Comparison of ENCODE assay signal across 8 cellular contexts in the genomic region with DNA sequence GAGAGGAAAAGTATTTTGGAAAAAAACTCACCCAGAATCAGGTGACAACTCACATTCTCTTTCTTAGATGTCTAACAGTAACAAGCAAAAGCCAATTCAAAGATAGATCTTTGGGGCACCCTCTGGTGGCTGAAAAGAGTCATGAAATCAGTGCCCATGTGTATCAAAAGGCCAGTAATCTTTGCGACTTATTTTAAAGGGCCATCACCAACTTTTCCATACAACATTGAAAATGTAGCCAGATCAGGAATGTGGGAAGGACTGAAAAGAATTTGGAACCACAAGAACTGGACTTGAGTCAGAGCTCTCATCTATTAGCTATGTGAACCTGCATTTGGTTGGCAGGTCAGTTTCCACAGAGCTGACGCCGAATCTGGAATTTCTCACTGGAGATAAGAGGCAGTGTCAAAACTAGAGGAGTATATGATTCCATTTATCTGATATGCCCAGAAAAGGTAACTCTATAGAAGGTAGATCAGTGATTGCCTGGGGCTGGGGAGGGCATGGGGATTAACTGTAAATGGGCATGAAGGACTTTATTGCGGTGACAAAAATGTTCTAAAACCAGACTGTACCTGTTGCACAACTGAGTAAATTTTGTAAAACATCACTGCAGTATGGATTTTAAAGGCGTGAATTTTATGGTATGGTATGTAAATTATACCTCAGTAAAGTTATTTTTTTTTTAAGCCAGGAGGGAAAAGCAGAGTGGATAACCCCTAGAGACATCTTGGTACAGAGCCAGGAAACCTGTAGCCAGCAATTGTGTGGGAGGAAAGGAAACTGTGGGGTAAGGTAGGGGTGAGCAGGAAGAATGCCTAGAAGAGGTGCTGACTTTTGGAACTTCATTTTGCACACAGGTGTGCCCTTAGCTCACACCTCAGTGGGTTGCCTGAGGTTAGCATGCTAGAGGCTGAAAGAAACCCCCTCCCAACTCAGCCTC.
A peak's percentile ranks its signal among the peaks of the same experiment; 100 is the strongest.
DNase-seq lines count a peak whose midpoint lies in the region; ATAC-seq and TF ChIP-seq lines count a peak whose summit lies in the region.

No MANE protein-coding gene starts in this region.

- no peak overlapping the region for H3K14ac ChIP-seq in trophoblast cell (ENCODE audit: low read length)

- ATAC-seq in DND-41 (ENCODE audit: insufficient read depth, low read depth) (peak; percentile 97), GM21619 (IDR thresholded peaks at IDR 0.05; ENCODE audit: unreplicated experiment) (peak; percentile 91), HG03025 (IDR thresholded peaks at IDR 0.05; ENCODE audit: low FRiP score, unreplicated experiment) (no peak)

- no peak overlapping the region for H4K12ac ChIP-seq in trophoblast cell (ENCODE audit: low read depth, low read length)

- CTCF ChIA-PET in RWPE1 (lab: Yijun Ruan, JAX), result interaction anchor here (0.6 to 1.0 kb wide), 4 partner anchors 28 to 236 kb away, joined by 3 to 5 read pairs (median 4); no protein-coding TSS in a partner anchor

- H4K91ac ChIP-seq in trophoblast cell (ENCODE audit: low read depth, low read length), result peak overlapping the region; percentile 30

- DNase-seq in DND-41, result peak; percentile 79
- peak; percentile 50 for DNase-seq in RWPE1 (ENCODE audit: low spot score)
- DNase-seq in activated effector memory CD4-positive, alpha-beta T cell treated with anti-CD3 and anti-CD28 coated beads, Interleukin-2, amount 50 U/mL, for 16 hours, result peak; percentile 82
- DNase-seq in foreskin melanocyte, result peak; percentile 75
- DNase-seq in trophoblast cell, result peak; percentile 86 to 94

- TF ChIP-seq CTCF in DND-41 (IDR thresholded peaks at IDR 0.05; ENCODE audit: borderline replicate concordance, extremely low read depth, low read length, poor library complexity, severe bottlenecking) (peak; percentile 91), LNCAP (IDR thresholded peaks at IDR 0.05) (peak; percentile 76), RWPE1 (conservative IDR thresholded peaks at IDR 0.05; ENCODE audit: low read depth) (peak; percentile 77)

- no peaks in the 10 kb centered on the region for H4K20me1 ChIP-seq in DND-41 (ENCODE audit: insufficient read depth, low read length)

- H3K4me2 ChIP-seq in DND-41 (ENCODE audit: insufficient read depth, low read length), result no peak overlapping the region
- H3K4me2 ChIP-seq in trophoblast cell (ENCODE audit: low read length), result no peak overlapping the region

- H3K4ac ChIP-seq in trophoblast cell (ENCODE audit: low read depth, low read length), result no peak overlapping the region

- POLR2A ChIA-PET in RWPE1 (lab: Yijun Ruan, JAX; ENCODE audit: low non-redundant PET), result no interaction called here

- peaks cover 16% of the 10 kb centered on the region for H3K79me1 ChIP-seq in trophoblast cell (ENCODE audit: low read length)

- H3K27me3 ChIP-seq in DND-41 (ENCODE audit: insufficient read depth, low read length, poor library complexity), result no peaks in the 10 kb centered on the region
- no peaks in the 10 kb centered on the region for H3K27me3 ChIP-seq in trophoblast cell (ENCODE audit: insufficient read depth, low read length)

- no peak overlapping the region for H2AFZ ChIP-seq in DND-41 (ENCODE audit: low read depth, low read length)
- H2AFZ ChIP-seq in trophoblast cell (ENCODE audit: insufficient read depth, low read length, poor library complexity), result no peak overlapping the region

- no peak overlapping the region for H2BK120ac ChIP-seq in trophoblast cell (ENCODE audit: insufficient read depth, low read length, poor library complexity)

- H3K36me3 ChIP-seq in DND-41 (ENCODE audit: insufficient read depth, low read length), result no peaks in the 10 kb centered on the region
- no peaks in the 10 kb centered on the region for H3K36me3 ChIP-seq in trophoblast cell (ENCODE audit: control insufficient read depth in 1 of 2, insufficient read depth in 2 of 2, low read length in 2 of 2)

- H3K9me3 ChIP-seq in DND-41 (ENCODE audit: insufficient read depth, low read length, severe bottlenecking), result no peaks in the 10 kb centered on the region
- no peaks in the 10 kb centered on the region for H3K9me3 ChIP-seq in trophoblast cell (ENCODE audit: insufficient read depth, low read depth, low read length)

- no peak overlapping the region for H3K23ac ChIP-seq in trophoblast cell (ENCODE audit: low read length)

- H3K79me2 ChIP-seq in DND-41 (ENCODE audit: insufficient read depth, low read length) (no peaks in the 10 kb centered on the region), trophoblast cell (ENCODE audit: control insufficient read depth, insufficient read depth, low read length, poor library complexity) (no peaks in the 10 kb centered on the region)

- WGBS in trophoblast cell (ENCODE audit: extremely low coverage, insufficient coverage, insufficient read length), result no CpG with 5 or more reads among the region's 5 CpGs

- no peak overlapping the region for H2AK5ac ChIP-seq in trophoblast cell (ENCODE audit: low read length)

- H4K8ac ChIP-seq in trophoblast cell (ENCODE audit: low read depth, low read length), result no peak overlapping the region

- no peak overlapping the region for H3K18ac ChIP-seq in trophoblast cell (ENCODE audit: low read length)

- peak overlapping the region; percentile 25 for H2BK12ac ChIP-seq in trophoblast cell (ENCODE audit: low read length)

- H3K4me3 ChIP-seq in DND-41 (ENCODE audit: low read depth in 1 of 2, low read length in 2 of 2), result no peak overlapping the region
- no peak overlapping the region for H3K4me3 ChIP-seq in trophoblast cell (ENCODE audit: low read depth, low read length)

- no peak overlapping the region for H3K9ac ChIP-seq in DND-41 (ENCODE audit: low read depth, low read length)
- H3K9ac ChIP-seq in trophoblast cell (ENCODE audit: low read length), result peak overlapping the region; percentile 2

- H2BK5ac ChIP-seq in trophoblast cell (ENCODE audit: low read depth, low read length, poor library complexity), result no peak overlapping the region

- H3K27ac ChIP-seq in DND-41 (ENCODE audit: low read length), result no peak overlapping the region
- no peak overlapping the region for H3K27ac ChIP-seq in RWPE1
- peak overlapping the region; percentile 14 for H3K27ac ChIP-seq in trophoblast cell (ENCODE audit: low read depth, low read length)

- peaks cover 4% of the 10 kb centered on the region; the same call in 1 of the 2 replicates for H3K4me1 ChIP-seq in DND-41 (ENCODE audit: insufficient read depth, low read length)
- H3K4me1 ChIP-seq in trophoblast cell (ENCODE audit: control insufficient read depth in 1 of 2, insufficient read depth in 2 of 2, low read length in 2 of 2), result peaks cover 11 to 25% of the 10 kb centered on the region in 2 experiments
